ENCODE assay signal across 8 cellular contexts in genomic region chr9:97411789-97412627, GRCh38. TPM values are rescaled to one million over a fixed set of nuclear protein-coding genes. Genes with fewer than 3 reads are reported as not detected.
DNase-seq lines count a peak whose midpoint lies in the region; ATAC-seq lines count a peak whose summit lies in the region.

TDRD7 (plus strand) TSS chr9:97412096; CDS start chr9:97428466, 16,370 bp downstream.

- H3K36me3 ChIP-seq in CD4-positive, CD25-positive, alpha-beta regulatory T cell (ENCODE audit: control insufficient read depth, insufficient read depth, low read length): no peaks in the 10 kb centered on the region

- peak within 1 kb of the TSS; percentile 78 for H3K27ac ChIP-seq in CD4-positive, CD25-positive, alpha-beta regulatory T cell (ENCODE audit: insufficient read depth, low read length, poor library complexity, severe bottlenecking)

- peak; percentile 90 to 92 for ATAC-seq in CD4-positive, CD25-positive, alpha-beta regulatory T cell (ENCODE audit: low read depth in 2 of 2)
- ATAC-seq in GM19324 (IDR thresholded peaks at IDR 0.05; ENCODE audit: low FRiP score, unreplicated experiment): peak; percentile 90
- peak; percentile 81 for ATAC-seq in HG03460 (IDR thresholded peaks at IDR 0.05; ENCODE audit: unreplicated experiment)

- peaks cover 0 to 2% (median 0%) of the 10 kb centered on the region in 7 donors for H3K9me3 Mint-ChIP-seq in CD4-positive, CD25-positive, alpha-beta regulatory T cell

- peak within 1 kb of the TSS; percentile 77 to 97 (median 83) for H3K27ac Mint-ChIP-seq in CD4-positive, CD25-positive, alpha-beta regulatory T cell

- H3K4me3 Mint-ChIP-seq in CD4-positive, CD25-positive, alpha-beta regulatory T cell: peak within 1 kb of the TSS; percentile 89 to 91 (median 91)

- H3K4me1 Mint-ChIP-seq in CD4-positive, CD25-positive, alpha-beta regulatory T cell: peaks cover 23 to 33% (median 29%) of the 10 kb centered on the region in 4 donors

- H3K27me3 ChIP-seq in CD4-positive, CD25-positive, alpha-beta regulatory T cell (ENCODE audit: control insufficient read depth, insufficient read depth, low read length): peaks cover 18% of the 10 kb centered on the region

- peak within 1 kb of the TSS; percentile 77 for H3K4me3 ChIP-seq in CD4-positive, CD25-positive, alpha-beta regulatory T cell (ENCODE audit: low read depth, low read length)

- DNase-seq in CD4-positive, CD25-positive, alpha-beta regulatory T cell: peak; percentile 88 to 89 (median 88)
- peak; percentile 66 for DNase-seq in NK-92 treated with Interleukin-12 subunit alpha and Interleukin-12 subunit beta, amount 100 ng/mL, for 24 hours (lab: John Stamatoyannopoulos, UW)
- DNase-seq in activated CD8-positive, alpha-beta memory T cell treated with anti-CD3 and anti-CD28 coated beads, Interleukin-2, amount 50 U/mL, for 1 hour (ENCODE audit: extremely low read depth): peak; percentile 63
- DNase-seq in midbrain (lab: John Stamatoyannopoulos, UW): peak; percentile 78
- DNase-seq in stimulated activated CD8-positive, alpha-beta memory T cell treated with anti-CD3 and anti-CD28 coated beads, Interleukin-15, amount 100 ng/mL, for 48 hours (ENCODE audit: low read depth in 2 of 2): peak; percentile 80 to 83

- peaks cover 0 to 2% of the 10 kb centered on the region in 2 experiments for H3K9me3 ChIP-seq in CD4-positive, CD25-positive, alpha-beta regulatory T cell (ENCODE audit: control insufficient read depth in 2 of 2, low read length in 2 of 2)

- H3K36me3 Mint-ChIP-seq in CD4-positive, CD25-positive, alpha-beta regulatory T cell: no peaks in the 10 kb centered on the region

- H3K4me1 ChIP-seq in CD4-positive, CD25-positive, alpha-beta regulatory T cell (ENCODE audit: control insufficient read depth, insufficient read depth, low read length, poor library complexity, severe bottlenecking): peaks cover 16% of the 10 kb centered on the region

- in situ Hi-C loops in endometrial microvascular endothelial cells (cut with HindIII; ENCODE audit: inconsistent ontology term, low pct_unique_long_range_greater_than_20kb, low sequenced_read_pairs): no loop called here

- H3K27me3 Mint-ChIP-seq in CD4-positive, CD25-positive, alpha-beta regulatory T cell: peaks cover 21% of the 10 kb centered on the region

RNA-seq across cellular contexts. Expression of gene TDRD7, which starts in this region (rescaled TPM):
- total RNA-seq in CD4-positive, CD25-positive, alpha-beta regulatory T cell: 10.3 TPM
- 1 to 10 TPM; 5.1 to 8.2 (median 7.1) TPM for polyA plus RNA-seq in CD4-positive, CD25-positive, alpha-beta regulatory T cell
- total RNA-seq in endometrial microvascular endothelial cells (ENCODE audit: inconsistent ontology term): 16.7 TPM

Comparison
In these comparisons a context has a peak if more than half of its experiments do, and no peak if none do; other contexts are left out.
1. Peak in every context shown above with its lines: DNase-seq, ATAC-seq, H3K4me3 ChIP-seq and H3K27ac ChIP-seq.